17 cellular contexts compared by ENCODE assay signal in the genomic region with DNA sequence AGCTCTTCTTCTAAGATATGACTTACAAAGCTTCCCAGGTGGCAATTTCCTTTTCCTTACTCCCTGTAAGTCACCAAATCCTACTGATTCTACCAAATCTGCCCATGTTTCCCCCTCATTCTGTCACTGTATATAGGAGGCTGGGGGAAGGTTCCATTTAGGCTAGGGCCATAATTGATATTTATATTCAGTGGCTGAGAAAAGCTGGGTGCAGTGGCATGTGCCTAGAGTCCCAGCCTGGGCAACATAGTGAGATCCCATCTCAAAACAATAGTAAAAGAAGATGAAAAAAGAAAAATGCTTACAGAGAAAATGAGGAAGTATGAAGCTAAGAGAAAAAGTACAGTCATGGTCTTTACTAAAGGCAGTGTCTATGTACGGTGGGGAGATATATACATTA.
"Had no signal": no experiment of that assay in that cellular context is flagged by ENCODE, and none has a peak within 500 bp of the region (broad histone marks: within the 10 kb centered on the region; RNA-seq: fewer than 3 reads in every experiment).

No MANE protein-coding gene starts in this region.

- DNase-seq: activated CD4-positive, alpha-beta memory T cell treated with anti-CD3 and anti-CD28 coated beads, Interleukin-2, amount 10 ng/mL, durations not matched to agents 7 days and 5 days; activated gamma-delta T cell treated with Interleukin-2 at 50 U/mL for 16 hours; activated naive CD8-positive, alpha-beta T cell treated with anti-CD3 and anti-CD28 coated beads for 36 hours; activated T-cell treated with anti-CD3 and anti-CD28 coated beads, Interleukin-2, amount 50 U/mL, for 48 hours; esophagus squamous epithelium; foreskin fibroblast; immature natural killer cell; left colon; mammary epithelial cell; naive thymus-derived CD8-positive, alpha-beta T cell; occipital lobe; right cardiac atrium; thyroid gland; uterus had no signal

- H3K4me3 Mint-ChIP-seq: activated CD4-positive, alpha-beta memory T cell treated with anti-CD3 and anti-CD28 coated beads, Interleukin-2, amount 10 ng/mL, durations not matched to agents 7 days and 5 days; activated naive CD8-positive, alpha-beta T cell treated with anti-CD3 and anti-CD28 coated beads for 36 hours; immature natural killer cell; stimulated activated effector memory CD8-positive, alpha-beta T cell treated with anti-CD3 and anti-CD28 coated beads, Interleukin-12 subunit alpha, Interleukin-12 subunit beta, amount 100 ng/mL, for 72 hours had no signal

- H3K27ac ChIP-seq: thyroid gland, uterus had no signal

- ATAC-seq: left colon; naive thymus-derived CD8-positive, alpha-beta T cell; right cardiac atrium; stimulated activated effector memory CD8-positive, alpha-beta T cell treated with anti-CD3 and anti-CD28 coated beads, Interleukin-12 subunit alpha, Interleukin-12 subunit beta, amount 100 ng/mL, for 72 hours had no signal

- H3K36me3 Mint-ChIP-seq: immature natural killer cell had no signal

- H3K36me3 ChIP-seq: thyroid gland, uterus had no signal

- H3K27me3 Mint-ChIP-seq: activated CD4-positive, alpha-beta memory T cell treated with anti-CD3 and anti-CD28 coated beads, Interleukin-2, amount 10 ng/mL, durations not matched to agents 7 days and 5 days; activated naive CD8-positive, alpha-beta T cell treated with anti-CD3 and anti-CD28 coated beads for 36 hours; naive thymus-derived CD8-positive, alpha-beta T cell; progenitor cell of endocrine pancreas had no signal

- H3K27me3 ChIP-seq: esophagus squamous epithelium, thyroid gland, uterus had no signal

- H3K27ac Mint-ChIP-seq: activated CD4-positive, alpha-beta memory T cell treated with anti-CD3 and anti-CD28 coated beads, Interleukin-2, amount 10 ng/mL, durations not matched to agents 7 days and 5 days; activated naive CD8-positive, alpha-beta T cell treated with anti-CD3 and anti-CD28 coated beads for 36 hours; stimulated activated effector memory CD8-positive, alpha-beta T cell treated with anti-CD3 and anti-CD28 coated beads, Interleukin-12 subunit alpha, Interleukin-12 subunit beta, amount 100 ng/mL, for 72 hours had no signal

- H3K4me3 ChIP-seq: esophagus squamous epithelium, smooth muscle cell, thyroid gland, uterus had no signal

- H3K9me3 Mint-ChIP-seq: activated CD4-positive, alpha-beta memory T cell treated with anti-CD3 and anti-CD28 coated beads, Interleukin-2, amount 10 ng/mL, durations not matched to agents 7 days and 5 days; activated naive CD8-positive, alpha-beta T cell treated with anti-CD3 and anti-CD28 coated beads for 36 hours; immature natural killer cell; naive thymus-derived CD8-positive, alpha-beta T cell; stimulated activated effector memory CD8-positive, alpha-beta T cell treated with anti-CD3 and anti-CD28 coated beads, Interleukin-12 subunit alpha, Interleukin-12 subunit beta, amount 100 ng/mL, for 72 hours had no signal

- H3K9me3 ChIP-seq: esophagus squamous epithelium, thyroid gland, uterus had no signal
